Comparison of ENCODE assay signal across 9 cellular contexts in genomic region chr20:61252601-61253263, GRCh38. TPM values are rescaled to one million over a fixed set of nuclear protein-coding genes. Genes with fewer than 3 reads are reported as not detected.
DNase-seq lines count a peak whose midpoint lies in the region; ATAC-seq, FAIRE-seq and TF ChIP-seq lines count a peak whose summit lies in the region.
"Had no signal": no experiment of that assay in that cellular context is flagged by ENCODE, and none has a peak within 500 bp of the region (broad histone marks: within the 10 kb centered on the region; RNA-seq: fewer than 3 reads in every experiment).

No MANE protein-coding gene starts in this region.

- no peak for TF ChIP-seq CTCF in colonic mucosa (IDR thresholded peaks at IDR 0.05)
- peak in 1 of 3 experiments; percentile 24 for TF ChIP-seq CTCF in keratinocyte (optimal IDR thresholded peaks at IDR 0.05 in 1 of 3, IDR thresholded peaks at IDR 0.05 in 1 of 3, conservative IDR thresholded peaks at IDR 0.05 in 1 of 3; ENCODE audit: extremely low read depth in 1 of 3, insufficient read depth in 2 of 3, low read length in 3 of 3)
- TF ChIP-seq CTCF in upper lobe of left lung (IDR thresholded peaks at IDR 0.05) = no peak
- TF ChIP-seq CTCF in D721Med (IDR thresholded peaks at IDR 0.05; ENCODE audit: insufficient read depth, missing control alignments) = no peak

- dilution Hi-C loops in keratinocyte (cut with MboI; ENCODE audit: extremely low pct_ligation_motif_present, low sequenced_read_pairs) = no loop called here

- no peak for TF ChIP-seq EP300 in upper lobe of left lung (IDR thresholded peaks at IDR 0.05)

- H3K4me2 ChIP-seq in keratinocyte (ENCODE audit: control insufficient read depth, extremely low read depth, insufficient read depth, low read depth, low read length) = peak overlapping the region; percentile 41

- H3K9me3 ChIP-seq in colonic mucosa = no peaks in the 10 kb centered on the region
- no peaks in the 10 kb centered on the region for H3K9me3 ChIP-seq in keratinocyte (ENCODE audit: control insufficient read depth, low read depth, low read length)
- no peaks in the 10 kb centered on the region for H3K9me3 ChIP-seq in upper lobe of left lung
- H3K9me3 ChIP-seq: Peyer's patch had no signal

- peak; percentile 36 for ATAC-seq in Right ventricle myocardium inferior
- peak in 1 of 2 donors; percentile 34 for ATAC-seq in upper lobe of left lung (ENCODE audit: low FRiP score in 2 of 2)

- H3K4me1 ChIP-seq in colonic mucosa (no peaks in the 10 kb centered on the region), keratinocyte (ENCODE audit: control insufficient read depth, extremely low read depth, insufficient read depth, low read length) (peaks cover 30% of the 10 kb centered on the region), upper lobe of left lung (peaks cover 0 to 25% (median 9%) of the 10 kb centered on the region in 4 donors)

- no peak for FAIRE-seq in keratinocyte (lab: Jason Lieb, UNC)
- no peak for FAIRE-seq in D721Med (lab: Jason Lieb, UNC)

- H3K9ac ChIP-seq in colonic mucosa (ENCODE audit: low read depth in 2 of 2, low read length in 2 of 2) = no peak overlapping the region
- peak overlapping the region; percentile 72 for H3K9ac ChIP-seq in keratinocyte (ENCODE audit: control insufficient read depth, extremely low read depth, insufficient read depth, low read length)

- no peaks in the 10 kb centered on the region for H3K9me1 ChIP-seq in keratinocyte (ENCODE audit: control insufficient read depth, extremely low read depth, insufficient read depth, low read length)

- peaks cover 40% of the 10 kb centered on the region for H3K27me3 ChIP-seq in colonic mucosa
- peaks cover 36% of the 10 kb centered on the region for H3K27me3 ChIP-seq in keratinocyte (ENCODE audit: control insufficient read depth, extremely low read depth, insufficient read depth, low read length)
- peaks cover 0 to 32% (median 16%) of the 10 kb centered on the region in 4 donors for H3K27me3 ChIP-seq in upper lobe of left lung

- H4K20me1 ChIP-seq in keratinocyte (ENCODE audit: control insufficient read depth, extremely low read depth, insufficient read depth, low read length) = no peaks in the 10 kb centered on the region

- DNase-seq in Right ventricle myocardium inferior (ENCODE audit: missing footprints) (no peak), cardiac septum (ENCODE audit: low spot score) (no peak), colonic mucosa (no peak), keratinocyte (ENCODE audit: low read depth, low spot score) (no peak), upper lobe of left lung (peak in 1 of 2 donors; percentile 78), NCI-H2196 treated with DMSO at 0.1 percent for 48 hours (lab: John Stamatoyannopoulos, UW; ENCODE audit: unreplicated experiment) (no peak), ureter (ENCODE audit: low spot score) (no peak), D721Med (ENCODE audit: insufficient read length, low spot score) (no peak)

- TF ChIP-seq POLR2A in upper lobe of left lung (IDR thresholded peaks at IDR 0.05) = no peak

- H3K79me2 ChIP-seq in keratinocyte (ENCODE audit: control insufficient read depth, insufficient read depth, low read length) = peaks cover 22% of the 10 kb centered on the region

- intact Hi-C loops in Right ventricle myocardium inferior (cut with DNase I) = no loop called here
- intact Hi-C loops in cardiac septum (cut with DNase I) = no loop called here
- intact Hi-C loops in colonic mucosa (cut with DNase I) = no loop called here

- H3K27ac ChIP-seq in colonic mucosa = no peak overlapping the region
- H3K27ac ChIP-seq in keratinocyte (ENCODE audit: control insufficient read depth, insufficient read depth, low read length) = peak overlapping the region; percentile 43
- no peak overlapping the region for H3K27ac ChIP-seq in upper lobe of left lung
- H3K27ac ChIP-seq: Peyer's patch had no signal

- WGBS in upper lobe of left lung, 2 donors = no CpG with 5 or more reads among the region's 87 CpGs

- H2AFZ ChIP-seq in keratinocyte (ENCODE audit: control insufficient read depth, low read length) = no peak overlapping the region

- peak overlapping the region; percentile 19 for H3K4me3 ChIP-seq in colonic mucosa
- peak overlapping the region; percentile 56 to 86 (median 71) for H3K4me3 ChIP-seq in keratinocyte (ENCODE audit: control insufficient read depth in 2 of 3, extremely low read depth in 1 of 3, insufficient read depth in 2 of 3, low read depth in 1 of 3, low read length in 3 of 3)
- peak overlapping the region in 3 of 4 donors; percentile 30 to 45 (median 30) for H3K4me3 ChIP-seq in upper lobe of left lung

- H3K36me3 ChIP-seq in colonic mucosa (no peaks in the 10 kb centered on the region), keratinocyte (ENCODE audit: control insufficient read depth in 2 of 2, extremely low read depth in 1 of 2, insufficient read depth in 2 of 2, low read length in 2 of 2) (peaks cover 8 to 15% of the 10 kb centered on the region in 2 experiments), upper lobe of left lung (no peaks in the 10 kb centered on the region)
- H3K36me3 ChIP-seq: Peyer's patch had no signal

RNA-seq across cellular contexts. Expression of gene CDH4, which starts 0.7 kb away (rescaled TPM):
- total RNA-seq in Right ventricle myocardium inferior = 0.08 TPM
- not detected for total RNA-seq in cardiac septum
- total RNA-seq in colonic mucosa = under 1 TPM in 1 of 2 donors, not detected in 1; 0.08 TPM
- 1.1 to 7.9 TPM (median 2.2 TPM) in 3 replicates for polyA plus RNA-seq in keratinocyte
- polyA plus RNA-seq in keratinocyte (2011; ENCODE audit: low read depth) = 3.1 TPM
- 1.4 and 2.8 TPM in 2 replicates for polyA plus RNA-seq in keratinocyte (2011; cell fraction: cytosol; rRNA removed)
- polyA plus RNA-seq in keratinocyte (2011; cell fraction: nucleus; rRNA removed) = 6.6 and 8.1 TPM in 2 replicates
- 6.3 and 12.5 TPM in 2 replicates for polyA plus RNA-seq in keratinocyte (2012; ENCODE audit: low replicate concordance)
- 4.2 to 41.0 TPM (median 7.3 TPM) in 3 replicates for polyA minus RNA-seq in keratinocyte
- 7.7 TPM for polyA minus RNA-seq in keratinocyte (2011; cell fraction: cytosol; rRNA and poly(A)+ RNA removed)
- polyA minus RNA-seq in keratinocyte (2011; cell fraction: nucleus; rRNA and poly(A)+ RNA removed) = 13.7 and 16.7 TPM in 2 replicates
- 1 to 10 TPM in 1 of 6 donors, under 1 TPM in 4, not detected in 1; 0.20 to 1.0 (median 0.40) TPM for total RNA-seq in upper lobe of left lung
- 0.26 TPM for total RNA-seq in ureter

Comparison
In these comparisons a context has a peak if more than half of its experiments do, and no peak if none do; other contexts are left out.
1. H3K4me3 ChIP-seq: peak in every context shown above with its lines; median percentile 71 in keratinocyte; 30 in upper lobe of left lung; 19 in colonic mucosa.